ENCODE assay signal across 8 cellular contexts in genomic region chr19:7888145-7888825, GRCh38. TPM values are rescaled to one million over a fixed set of nuclear protein-coding genes. Genes with fewer than 3 reads are reported as not detected.
DNase-seq lines count a peak whose midpoint lies in the region; ATAC-seq and TF ChIP-seq lines count a peak whose summit lies in the region.

LRRC8E (plus strand) TSS chr19:7888510; CDS start chr19:7895604, 7,094 bp downstream.

- H3K9ac ChIP-seq in ES-I3 (ENCODE audit: low read depth, low read length) = peak within 1 kb of the TSS; percentile 61

- CTCF ChIA-PET in Panc1 (lab: Charles Lee) = no interaction called here

- POLR2A ChIA-PET in Panc1 (lab: Charles Lee) = interaction anchor here (0.7 kb wide), 1 partner anchor 27 kb away, joined by 3 read pairs; no protein-coding TSS in a partner anchor

- peak within 1 kb of the TSS; percentile 45 to 46 for H3K4me3 ChIP-seq in Panc1 (ENCODE audit: low read depth in 2 of 2, low read length in 2 of 2)
- peak within 1 kb of the TSS; percentile 62 for H3K4me3 ChIP-seq in coronary artery
- peak within 1 kb of the TSS; percentile 52 for H3K4me3 ChIP-seq in lower lobe of right lung

- no peaks in the 10 kb centered on the region for H3K9me3 ChIP-seq in ES-I3 (ENCODE audit: control insufficient read depth, insufficient read depth, low read length)
- H3K9me3 ChIP-seq in Panc1 (ENCODE audit: control insufficient read depth, insufficient read depth, low read depth, low read length) = no peaks in the 10 kb centered on the region
- H3K9me3 ChIP-seq in lower lobe of right lung = no peaks in the 10 kb centered on the region

- TF ChIP-seq CTCF in Panc1 (IDR thresholded peaks at IDR 0.05) (no peak), coronary artery (IDR thresholded peaks at IDR 0.05) (no peak), lower lobe of right lung (IDR thresholded peaks at IDR 0.05) (no peak), type B pancreatic cell (conservative IDR thresholded peaks at IDR 0.05) (no peak)

- H3K36me3 Mint-ChIP-seq in type B pancreatic cell = no peaks in the 10 kb centered on the region

- in situ Hi-C loops in Panc1 (cut with HindIII; ENCODE audit: low pct_unique_long_range_greater_than_20kb, low sequenced_read_pairs) = no loop called here

- peaks cover 15% of the 10 kb centered on the region for H3K27me3 Mint-ChIP-seq in type B pancreatic cell

- intact Hi-C loops in Panc1 (cut with micrococcal nuclease; ENCODE audit: unreplicated experiment) (no loop called here), lower lobe of right lung (cut with DNase I) (no loop called here)

- H3K4me1 ChIP-seq in ES-I3 (ENCODE audit: insufficient read depth, low read length) = peaks cover 3% of the 10 kb centered on the region; the same call in 1 of the 2 replicates
- H3K4me1 ChIP-seq in Panc1 (ENCODE audit: control insufficient read depth, insufficient read depth, low read length) = no peaks in the 10 kb centered on the region
- H3K4me1 ChIP-seq in lower lobe of right lung = no peaks in the 10 kb centered on the region

- no TSS peak for BruUV-seq in Panc1 (replicated peaks; lab: Mats Ljungman, UMichigan)

- ATAC-seq in Panc1 = peak; percentile 97
- peak; percentile 95 to 97 for ATAC-seq in lower lobe of right lung
- no peak for ATAC-seq in HG03095 (IDR thresholded peaks at IDR 0.05; ENCODE audit: unreplicated experiment)
- ATAC-seq in GM18861 (IDR thresholded peaks at IDR 0.05; ENCODE audit: unreplicated experiment) = no peak
- ATAC-seq in HG03175 (IDR thresholded peaks at IDR 0.05; ENCODE audit: unreplicated experiment) = no peak

- H3K27ac Mint-ChIP-seq in type B pancreatic cell = no peak within 1 kb of the TSS

- H3K4me3 Mint-ChIP-seq in type B pancreatic cell = peak within 1 kb of the TSS; percentile 75

- no peaks in the 10 kb centered on the region for H3K4me1 Mint-ChIP-seq in type B pancreatic cell (ENCODE audit: unreplicated experiment)

- H3K27me3 ChIP-seq in Panc1 (ENCODE audit: control insufficient read depth, insufficient read depth, low read length) = no peaks in the 10 kb centered on the region
- peaks cover 16% of the 10 kb centered on the region for H3K27me3 ChIP-seq in lower lobe of right lung (ENCODE audit: low read depth)

- DNase-seq in Panc1 (ENCODE audit: low read depth, low spot score) (no peak), coronary artery (ENCODE audit: low spot score) (no peak), lower lobe of right lung (peak; percentile 79), type B pancreatic cell (ENCODE audit: extremely low spot score, unreplicated experiment) (no peak)

- H3K27ac ChIP-seq in Panc1 (ENCODE audit: low read length) = peak within 1 kb of the TSS; percentile 59
- no peak within 1 kb of the TSS for H3K27ac ChIP-seq in coronary artery
- H3K27ac ChIP-seq in lower lobe of right lung = peak within 1 kb of the TSS; percentile 53

- H3K36me3 ChIP-seq in ES-I3 (ENCODE audit: insufficient read depth, low read length) (no peaks in the 10 kb centered on the region), Panc1 (ENCODE audit: control insufficient read depth, insufficient read depth, low read length) (peaks cover 3% of the 10 kb centered on the region; the same call in 1 of the 2 replicates), lower lobe of right lung (no peaks in the 10 kb centered on the region)

- H3K9me3 Mint-ChIP-seq in type B pancreatic cell = no peaks in the 10 kb centered on the region

RNA-seq across cellular contexts. Expression of gene LRRC8E, which starts in this region (rescaled TPM):
- total RNA-seq in Panc1 (2021; ENCODE audit: unreplicated experiment) (5.0 TPM), lower lobe of right lung (6.6 TPM), type B pancreatic cell (ENCODE audit: low replicate concordance) (4.3 and 7.4 TPM in 2 replicates)
- 4.4 TPM for polyA plus RNA-seq in Panc1 (2012; ENCODE audit: insufficient read length)

Comparison
In these comparisons a context has a peak if more than half of its experiments do, and no peak if none do; other contexts are left out.
1. ATAC-seq: peak in Panc1 (single experiment) and lower lobe of right lung (2 of 2); none in HG03095 (single experiment), GM18861 (single experiment) and HG03175 (single experiment).
2. H3K27ac ChIP-seq: peak in Panc1 (single experiment) and lower lobe of right lung (single experiment); none in coronary artery (0 of 2).
3. Peak in every context shown above with its lines, with median percentiles within 50 percentile points of each other: H3K4me3 ChIP-seq.